In the genomic region with DNA sequence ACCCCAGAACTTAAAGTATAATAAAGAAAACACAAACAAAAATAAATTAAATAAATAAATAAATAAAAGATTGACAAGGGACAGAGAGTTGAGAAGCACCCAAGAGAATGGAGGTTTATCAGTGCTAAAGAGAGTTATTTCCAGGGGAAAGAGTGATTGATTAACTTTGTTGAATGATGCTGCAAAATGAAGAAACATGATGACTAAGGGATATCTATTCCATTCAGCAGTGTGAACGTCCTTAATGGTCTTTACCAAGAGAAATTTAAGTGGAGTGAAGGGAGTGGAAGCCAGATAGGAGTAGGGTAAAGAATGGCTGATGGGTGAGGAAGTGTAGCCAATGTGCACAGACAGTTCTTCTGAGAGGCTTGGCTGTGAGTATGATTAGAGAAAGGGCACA, we compare ENCODE assay signal across 33 cellular contexts. TPM values are rescaled to one million over a fixed set of nuclear protein-coding genes. Genes with fewer than 3 reads are reported as not detected.
"Had no signal": no experiment of that assay in that cellular context is flagged by ENCODE, and none has a peak within 500 bp of the region (broad histone marks: within the 10 kb centered on the region; RNA-seq: fewer than 3 reads in every experiment).

No MANE protein-coding gene starts in this region.

- H3K9ac ChIP-seq: neural progenitor cell, parathyroid adenoma had no signal

- ATAC-seq: natural killer cell; psoas muscle; right cardiac atrium; sciatic nerve; stimulated activated memory B cell treated with anti-CD40 and anti-IgM and Interleukin-4, amounts not matched to agents 10 μg/mL and 1 μg/mL and 100 μg/mL, for 72 hours; stimulated activated naive CD8-positive, alpha-beta T cell treated with anti-CD3 and anti-CD28 coated beads, Interleukin-15, amount 100 ng/mL, for 72 hours; stimulated activated naive CD8-positive, alpha-beta T cell treated with anti-CD3 and anti-CD28 coated beads, Interleukin-15, Interleukin-2, amounts not matched to agents 100 U/mL and 50 U/mL, for 24 hours; upper lobe of right lung had no signal

- H3K4me1 ChIP-seq: neural progenitor cell, parathyroid adenoma, psoas muscle, spleen, suprapubic skin, testis, tibial artery, transverse colon, upper lobe of right lung, uterus had no signal

- DNase-seq: natural killer cell; occipital lobe; ovary; posterior cingulate gyrus; psoas muscle; right cardiac atrium; spleen; stimulated activated CD4-positive, alpha-beta T cell treated with anti-CD3 and anti-CD28 coated beads, Interleukin-12 subunit alpha, Interleukin-12 subunit beta, amount 100 ng/mL, for 4 hours; stimulated activated CD4-positive, alpha-beta T cell treated with anti-CD3 and anti-CD28 coated beads, Interleukin-1b, Interleukin-23, amount 100 ng/mL, for 48 hours; stimulated activated CD4-positive, alpha-beta T cell treated with anti-CD3 and anti-CD28 coated beads, Interleukin-4, amount 100 ng/mL, for 1 hour; stimulated activated CD4-positive, alpha-beta T cell treated with anti-CD3 and anti-CD28 coated beads, Interleukin-4, amount 100 ng/mL, for 4 hours; stimulated activated CD8-positive, alpha-beta memory T cell treated with anti-CD3 and anti-CD28 coated beads, Interleukin-4, amount 100 ng/mL, for 48 hours; stimulated activated naive CD4-positive, alpha-beta T cell; stimulated activated naive CD8-positive, alpha-beta T cell treated with anti-CD3 and anti-CD28 coated beads, Interleukin-15, amount 100 ng/mL, for 72 hours; stimulated activated naive CD8-positive, alpha-beta T cell treated with anti-CD3 and anti-CD28 coated beads, Interleukin-15, Interleukin-2, amounts not matched to agents 100 U/mL and 50 U/mL, for 24 hours; substantia nigra; testis; tibial artery; transverse colon; upper lobe of right lung; uterus had no signal

- H3K79me2 ChIP-seq: parathyroid adenoma had no signal

- H3K27ac ChIP-seq: neural progenitor cell, ovary, parathyroid adenoma, psoas muscle, skin epidermis, spleen, suprapubic skin, testis, tibial artery, transverse colon, upper lobe of right lung, uterus had no signal

- H3K4me2 ChIP-seq: neural progenitor cell, smooth muscle cell had no signal

- H2AFZ ChIP-seq: neural progenitor cell, parathyroid adenoma had no signal

- H3K4me3 ChIP-seq: neural progenitor cell, ovary, psoas muscle, skin epidermis, smooth muscle cell, spleen, suprapubic skin, testis, tibial artery, transverse colon, upper lobe of right lung, uterus had no signal

- H3K9me3 ChIP-seq: ovary, psoas muscle, testis, transverse colon, upper lobe of right lung, uterus had no signal

- H3K36me3 ChIP-seq: neural progenitor cell, ovary, spleen, suprapubic skin, tibial artery, transverse colon, upper lobe of right lung, uterus had no signal

- H3K27me3 ChIP-seq: neural progenitor cell, ovary, suprapubic skin, testis, tibial artery, transverse colon, upper lobe of right lung, uterus had no signal

RNA-seq across cellular contexts. Expression of a gene that starts 11.1 kb away (rescaled TPM):
- total RNA-seq: natural killer cell, occipital lobe, osteoblast, ovary, progenitor cell of endocrine pancreas, psoas muscle, renal cortical epithelial cell, sciatic nerve, smooth muscle cell, spleen, suprapubic skin, transverse colon, upper lobe of right lung, urinary bladder, uterus had no signal
- polyA plus RNA-seq: neural cell, psoas muscle, smooth muscle cell, spleen, urinary bladder had no signal
